In genomic region chr6:57242505-57242904, GRCh38 we compare ENCODE assay signal across 11 cellular contexts. TPM values are rescaled to one million over a fixed set of nuclear protein-coding genes. Genes with fewer than 3 reads are reported as not detected.
DNase-seq lines count a peak whose midpoint lies in the region; ATAC-seq and TF ChIP-seq lines count a peak whose summit lies in the region.
"Had no signal": no experiment of that assay in that cellular context is flagged by ENCODE, and none has a peak within 500 bp of the region (broad histone marks: within the 10 kb centered on the region; RNA-seq: fewer than 3 reads in every experiment).

No MANE protein-coding gene starts in this region.

- no peaks in the 10 kb centered on the region for H3K79me2 ChIP-seq in osteoblast (ENCODE audit: insufficient read depth, low read length)

- H3K4me1 ChIP-seq in osteoblast (ENCODE audit: insufficient read depth, low read length) = peaks cover 9% of the 10 kb centered on the region
- H3K4me1 ChIP-seq: spleen had no signal

- TF ChIP-seq CTCF in osteoblast (IDR thresholded peaks at IDR 0.05; ENCODE audit: extremely low read depth, low read depth, low read length) = no peak

- H3K4me3 ChIP-seq in osteoblast (ENCODE audit: insufficient read depth, low read length) = no peak overlapping the region
- H3K4me3 ChIP-seq: spleen had no signal

- H4K20me1 ChIP-seq in osteoblast (ENCODE audit: insufficient read depth, low read length) = no peaks in the 10 kb centered on the region

- H3K4me2 ChIP-seq in osteoblast (ENCODE audit: insufficient read depth, low read length) = no peak overlapping the region

- no peaks in the 10 kb centered on the region for H3K9me3 ChIP-seq in osteoblast (ENCODE audit: low read depth, low read length)
- H3K9me3 ChIP-seq: spleen had no signal

- peaks cover 21% of the 10 kb centered on the region for H3K27me3 Mint-ChIP-seq in activated T-cell treated with anti-CD3 and anti-CD28 coated beads, Interleukin-2, amount 50 U/mL, for 24 hours

- no peak overlapping the region for H3K4me3 Mint-ChIP-seq in activated T-cell treated with anti-CD3 and anti-CD28 coated beads, Interleukin-2, amount 50 U/mL, for 24 hours
- H3K4me3 Mint-ChIP-seq: activated B cell treated with CpG ODN at 0.5 μM for 24 hours had no signal

- H3K4me1 Mint-ChIP-seq in activated T-cell treated with anti-CD3 and anti-CD28 coated beads, Interleukin-2, amount 50 U/mL, for 24 hours (ENCODE audit: low read depth) = no peaks in the 10 kb centered on the region
- H3K4me1 Mint-ChIP-seq: activated B cell treated with CpG ODN at 0.5 μM for 24 hours had no signal

- no peaks in the 10 kb centered on the region for H3K36me3 ChIP-seq in osteoblast (ENCODE audit: insufficient read depth, low read length)
- H3K36me3 ChIP-seq: spleen had no signal

- ATAC-seq in GM21360 (IDR thresholded peaks at IDR 0.05; ENCODE audit: unreplicated experiment) (no peak), GM19351 (IDR thresholded peaks at IDR 0.05; ENCODE audit: unreplicated experiment) (no peak)

- no peak overlapping the region for H3K27ac Mint-ChIP-seq in activated T-cell treated with anti-CD3 and anti-CD28 coated beads, Interleukin-2, amount 50 U/mL, for 24 hours
- H3K27ac Mint-ChIP-seq: activated B cell treated with CpG ODN at 0.5 μM for 24 hours had no signal

- H3K27me3 ChIP-seq in osteoblast (ENCODE audit: insufficient read depth, low read length) = no peaks in the 10 kb centered on the region

- no peak overlapping the region for H2AFZ ChIP-seq in osteoblast (ENCODE audit: low read length)

- DNase-seq in DMS53 treated with DMSO at 0.1 percent for 48 hours (lab: John Stamatoyannopoulos, UW; ENCODE audit: unreplicated experiment) (peak; percentile 65), NCI-H226 (peak; percentile 23), epithelial cell of prostate (ENCODE audit: low read depth, low spot score) (peak; percentile 39), osteoblast (ENCODE audit: insufficient read length, low spot score, missing footprints) (peak; percentile 93), NK-92 (lab: John Stamatoyannopoulos, UW; ENCODE audit: unreplicated experiment) (no peak)
- no peak for DNase-seq in activated T-cell treated with anti-CD3 and anti-CD28 coated beads, Interleukin-2, amount 50 U/mL, for 24 hours
- DNase-seq: activated B cell treated with CpG ODN at 0.5 μM for 24 hours; spleen; stimulated activated naive CD4-positive, alpha-beta T cell treated with Interleukin-2 at 50 U/mL for 16 hours had no signal

- no peaks in the 10 kb centered on the region for H3K9me3 Mint-ChIP-seq in activated T-cell treated with anti-CD3 and anti-CD28 coated beads, Interleukin-2, amount 50 U/mL, for 24 hours
- H3K9me3 Mint-ChIP-seq: activated B cell treated with CpG ODN at 0.5 μM for 24 hours had no signal

- no peaks in the 10 kb centered on the region for H3K36me3 Mint-ChIP-seq in activated T-cell treated with anti-CD3 and anti-CD28 coated beads, Interleukin-2, amount 50 U/mL, for 24 hours (ENCODE audit: low read depth)

- H3K27ac ChIP-seq in epithelial cell of prostate = peak overlapping the region; percentile 70
- H3K27ac ChIP-seq in osteoblast (ENCODE audit: low read depth, low read length) = peak overlapping the region; percentile 78
- H3K27ac ChIP-seq: spleen had no signal

RNA-seq across cellular contexts. Expression of gene RAB23, which starts 20.4 kb away (rescaled TPM):
- 74.0 and 82.2 TPM in 2 replicates for total RNA-seq in osteoblast

Comparison
In these comparisons a context has a peak if more than half of its experiments do, and no peak if none do; other contexts are left out.
1. DNase-seq: peak in DMS53 treated with DMSO at 0.1 percent for 48 hours (single experiment), NCI-H226 (single experiment), epithelial cell of prostate (single experiment) and osteoblast (single experiment); none in NK-92 (single experiment) and activated T-cell treated with anti-CD3 and anti-CD28 coated beads, Interleukin-2, amount 50 U/mL, for 24 hours (single experiment).